8 cellular contexts compared by ENCODE assay signal in genomic region chr22:21938071-21938822, GRCh38. TPM values are rescaled to one million over a fixed set of nuclear protein-coding genes. Genes with fewer than 3 reads are reported as not detected.
DNase-seq lines count a peak whose midpoint lies in the region; ATAC-seq and TF ChIP-seq lines count a peak whose summit lies in the region.

No MANE protein-coding gene starts in this region.

- peak overlapping the region; percentile 69 for H3K4me3 ChIP-seq in Karpas-422 (ENCODE audit: low read length)
- peak overlapping the region; percentile 61 for H3K4me3 ChIP-seq in fibroblast of mammary gland (ENCODE audit: control insufficient read depth, low read depth, low read length)

- intact Hi-C loops in natural killer cell (cut with micrococcal nuclease) = loop anchor here (1.0 to 2.0 kb wide), 2 partner anchors 15 to 225 kb away; partner anchors contain the start of gene PPM1F

- no peaks in the 10 kb centered on the region for H3K9me3 ChIP-seq in Karpas-422 (ENCODE audit: low read length)

- H4K20me1 ChIP-seq in Karpas-422 (ENCODE audit: insufficient read depth, low read depth, low read length) = no peaks in the 10 kb centered on the region

- H3K36me3 Mint-ChIP-seq in activated T-helper 17 cell treated with anti-CD3 and anti-CD28 coated beads, Interleukin-2, amount 50 U/mL, for 72 hours (ENCODE audit: low read depth) = peaks cover 10% of the 10 kb centered on the region
- no peaks in the 10 kb centered on the region for H3K36me3 Mint-ChIP-seq in natural killer cell
- H3K36me3 Mint-ChIP-seq in stimulated activated naive B cell treated with anti-CD40 and anti-IgM and Interleukin-4, amounts not matched to agents 10 μg/mL and 1 μg/mL and 100 μg/mL, for 72 hours = peaks cover 29 to 48% of the 10 kb centered on the region in 2 donors

- H3K27me3 ChIP-seq in Karpas-422 (ENCODE audit: low read length) = no peaks in the 10 kb centered on the region

- H3K4me1 Mint-ChIP-seq in activated T-helper 17 cell treated with anti-CD3 and anti-CD28 coated beads, Interleukin-2, amount 50 U/mL, for 72 hours = peaks cover 20% of the 10 kb centered on the region
- peaks cover 22 to 42% of the 10 kb centered on the region in 2 donors for H3K4me1 Mint-ChIP-seq in natural killer cell
- peaks cover 52 to 78% of the 10 kb centered on the region in 2 donors for H3K4me1 Mint-ChIP-seq in stimulated activated naive B cell treated with anti-CD40 and anti-IgM and Interleukin-4, amounts not matched to agents 10 μg/mL and 1 μg/mL and 100 μg/mL, for 72 hours

- H3K9me2 ChIP-seq in Karpas-422 (replicated peaks; ENCODE audit: insufficient read depth, low read length) = no peaks in the 10 kb centered on the region

- H2AFZ ChIP-seq in Karpas-422 (ENCODE audit: low read length) = peak overlapping the region; percentile 86

- H3K9ac ChIP-seq in Karpas-422 (ENCODE audit: low read length) = peak overlapping the region; percentile 67

- no peaks in the 10 kb centered on the region for H3K36me3 ChIP-seq in Karpas-422 (ENCODE audit: insufficient read depth, low read length)

- DNase-seq in DMS 273 treated with DMSO at 0.1 percent for 48 hours (lab: John Stamatoyannopoulos, UW) (peak; percentile 76), Karpas-422 (peak; percentile 96), RKO (ENCODE audit: low spot score) (peak; percentile 93), fibroblast of mammary gland (ENCODE audit: low read depth) (peak; percentile 85), natural killer cell (peak; percentile 95)
- peak; percentile 86 for DNase-seq in stimulated activated naive B cell treated with anti-CD40 and anti-IgM and Interleukin-4, amounts not matched to agents 10 μg/mL and 1 μg/mL and 100 μg/mL, for 72 hours

- peak overlapping the region; percentile 84 for H3K4me3 Mint-ChIP-seq in activated T-helper 17 cell treated with anti-CD3 and anti-CD28 coated beads, Interleukin-2, amount 50 U/mL, for 72 hours
- H3K4me3 Mint-ChIP-seq in natural killer cell = peak overlapping the region; percentile 92
- H3K4me3 Mint-ChIP-seq in stimulated activated naive B cell treated with anti-CD40 and anti-IgM and Interleukin-4, amounts not matched to agents 10 μg/mL and 1 μg/mL and 100 μg/mL, for 72 hours = peak overlapping the region; percentile 88 to 89

- H3K9me3 Mint-ChIP-seq in activated T-helper 17 cell treated with anti-CD3 and anti-CD28 coated beads, Interleukin-2, amount 50 U/mL, for 72 hours = no peaks in the 10 kb centered on the region
- no peaks in the 10 kb centered on the region for H3K9me3 Mint-ChIP-seq in natural killer cell
- H3K9me3 Mint-ChIP-seq in stimulated activated naive B cell treated with anti-CD40 and anti-IgM and Interleukin-4, amounts not matched to agents 10 μg/mL and 1 μg/mL and 100 μg/mL, for 72 hours = no peaks in the 10 kb centered on the region

- H3K27ac ChIP-seq in Karpas-422 (ENCODE audit: low read length) = peak overlapping the region; percentile 16; the same call in 1 of the 2 replicates

- peak overlapping the region; percentile 73 for H3K4me2 ChIP-seq in Karpas-422 (ENCODE audit: low read depth, low read length, poor library complexity, severe bottlenecking)

- no peaks in the 10 kb centered on the region for H3K79me2 ChIP-seq in Karpas-422 (ENCODE audit: low read length)

- H3K27me3 Mint-ChIP-seq in activated T-helper 17 cell treated with anti-CD3 and anti-CD28 coated beads, Interleukin-2, amount 50 U/mL, for 72 hours = no peaks in the 10 kb centered on the region
- no peaks in the 10 kb centered on the region for H3K27me3 Mint-ChIP-seq in natural killer cell (ENCODE audit: low read depth in 2 of 2)
- no peaks in the 10 kb centered on the region for H3K27me3 Mint-ChIP-seq in stimulated activated naive B cell treated with anti-CD40 and anti-IgM and Interleukin-4, amounts not matched to agents 10 μg/mL and 1 μg/mL and 100 μg/mL, for 72 hours

- H3K4me1 ChIP-seq in Karpas-422 (ENCODE audit: low read length) = peaks cover 19% of the 10 kb centered on the region

- TF ChIP-seq CTCF in fibroblast of mammary gland (conservative IDR thresholded peaks at IDR 0.05; ENCODE audit: control insufficient read depth, insufficient read depth, low read depth, low read length) (peak; percentile 98), natural killer cell (IDR thresholded peaks at IDR 0.05) (peak; percentile 97)

- H3K27ac Mint-ChIP-seq in activated T-helper 17 cell treated with anti-CD3 and anti-CD28 coated beads, Interleukin-2, amount 50 U/mL, for 72 hours = peak overlapping the region; percentile 87
- H3K27ac Mint-ChIP-seq in natural killer cell = peak overlapping the region; percentile 77 to 92
- peak overlapping the region; percentile 96 for H3K27ac Mint-ChIP-seq in stimulated activated naive B cell treated with anti-CD40 and anti-IgM and Interleukin-4, amounts not matched to agents 10 μg/mL and 1 μg/mL and 100 μg/mL, for 72 hours

- ATAC-seq in GM21737 (IDR thresholded peaks at IDR 0.05; ENCODE audit: unreplicated experiment) = peak; percentile 75
- peak; percentile 93 for ATAC-seq in activated T-helper 17 cell treated with anti-CD3 and anti-CD28 coated beads, Interleukin-2, amount 50 U/mL, for 72 hours (replicated peaks)
- ATAC-seq in natural killer cell = peak; percentile 94 to 99 (median 96)
- ATAC-seq in stimulated activated naive B cell treated with anti-CD40 and anti-IgM and Interleukin-4, amounts not matched to agents 10 μg/mL and 1 μg/mL and 100 μg/mL, for 72 hours (replicated peaks) = peak; percentile 92 to 93

RNA-seq across cellular contexts. Expression of gene PPM1F, which starts 14.4 kb away (rescaled TPM):
- 21.1 and 47.8 TPM in 2 replicates for total RNA-seq in Karpas-422 (2014; rRNA removed; shearing (Covaris generic); ENCODE audit: low replicate concordance)
- 10 to 100 TPM; 17.3 to 20.3 TPM for total RNA-seq in activated T-helper 17 cell treated with anti-CD3 and anti-CD28 coated beads, Interleukin-2, amount 50 U/mL, for 72 hours
- 10 to 100 TPM; 25.1 to 30.3 (median 25.5) TPM for total RNA-seq in natural killer cell

RNA-seq across cellular contexts. Expression of gene TOP3B, which starts 44.3 kb away (rescaled TPM):
- 38.1 and 72.9 TPM in 2 replicates for total RNA-seq in Karpas-422 (2014; rRNA removed; shearing (Covaris generic); ENCODE audit: low replicate concordance)
- 10 to 100 TPM; 34.6 to 42.3 TPM for total RNA-seq in activated T-helper 17 cell treated with anti-CD3 and anti-CD28 coated beads, Interleukin-2, amount 50 U/mL, for 72 hours
- total RNA-seq in natural killer cell = 10 to 100 TPM; 45.8 to 66.0 (median 62.7) TPM

Comparison
In these comparisons a context has a peak if more than half of its experiments do, and no peak if none do; other contexts are left out.
1. Peak in every context shown above with its lines: DNase-seq, ATAC-seq, H3K4me3 ChIP-seq and H3K27ac ChIP-seq.